8 cellular contexts compared by ENCODE assay signal in the genomic region with DNA sequence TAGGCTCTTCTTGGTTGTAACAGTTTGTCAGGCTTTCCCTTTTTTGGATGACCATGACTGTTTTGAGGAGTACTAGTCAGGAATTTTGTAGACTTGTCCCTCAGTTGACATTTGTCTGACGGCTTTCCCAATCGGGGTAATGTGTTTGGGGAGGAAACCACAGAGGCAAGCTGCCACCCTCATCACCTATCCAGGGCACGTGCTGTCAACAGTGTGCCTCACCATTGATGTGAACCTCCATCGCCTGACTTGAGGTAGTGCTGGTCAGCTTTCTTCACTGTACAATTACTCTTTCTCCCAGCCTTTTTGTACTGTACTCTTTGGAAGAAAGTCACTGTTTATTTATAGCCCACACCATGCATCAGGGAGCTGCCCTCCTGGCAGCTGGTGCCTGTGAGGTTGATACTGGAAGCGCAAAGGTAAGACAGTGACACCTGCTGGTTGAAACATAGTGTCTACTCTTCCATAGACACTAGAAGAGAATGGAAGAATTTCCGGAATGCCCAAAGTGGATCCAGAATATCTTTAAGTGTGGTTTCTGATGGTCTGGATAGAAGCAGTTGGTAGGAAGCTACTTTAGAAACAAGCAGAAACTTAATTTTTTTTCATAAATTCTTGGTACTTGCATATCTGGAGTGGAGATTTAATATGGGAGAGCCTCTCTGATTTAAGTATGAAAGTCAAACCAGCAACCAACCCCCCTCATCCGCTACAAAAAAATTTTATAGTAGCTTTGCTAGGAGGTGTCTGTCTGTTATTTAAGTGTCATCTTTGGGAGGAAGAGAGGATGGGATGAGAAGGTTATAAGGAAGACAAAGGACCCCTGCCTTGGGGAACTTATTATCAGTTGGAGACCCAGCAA.
DNase-seq lines count a peak whose midpoint lies in the region; ATAC-seq and TF ChIP-seq lines count a peak whose summit lies in the region.

No MANE protein-coding gene starts in this region.

- H3K4me2 ChIP-seq in SK-N-SH (no peak overlapping the region), trophoblast cell (ENCODE audit: low read length) (no peak overlapping the region)

- 76% methylated on average over 7 of the region's 7 CpGs for WGBS in SK-N-SH (ENCODE audit: low lambda C conversion rate)
- WGBS in trophoblast cell (ENCODE audit: extremely low coverage, insufficient coverage, insufficient read length): no CpG with 5 or more reads among the region's 7 CpGs

- H3K27ac ChIP-seq in SK-N-SH (ENCODE audit: low read depth in 2 of 2, low read length in 1 of 2): no peak overlapping the region; a peak in 1 of 4 replicates
- no peak overlapping the region for H3K27ac ChIP-seq in trophoblast cell (ENCODE audit: low read depth, low read length)
- H3K27ac ChIP-seq in CD8-positive, alpha-beta memory T cell (ENCODE audit: low read depth, low read length): no peak overlapping the region

- H3K4me3 ChIP-seq in SK-N-SH (ENCODE audit: low read depth in 2 of 2, low read length in 1 of 2) (peak overlapping the region in 1 of 2 experiments; percentile 7; a peak in 1 of 4 replicates), trophoblast cell (ENCODE audit: low read depth, low read length) (no peak overlapping the region)
- H3K4me3 ChIP-seq in CD8-positive, alpha-beta memory T cell (ENCODE audit: low read length): no peak overlapping the region

- TF ChIP-seq RAD21 in SK-N-SH (IDR thresholded peaks at IDR 0.05; ENCODE audit: low read length): peak; percentile 80

- peaks cover 0 to 2% of the 10 kb centered on the region in 2 donors for H3K27me3 Mint-ChIP-seq in CD8-positive, alpha-beta memory T cell

- H3K27me3 ChIP-seq in SK-N-SH (ENCODE audit: insufficient read depth) (no peaks in the 10 kb centered on the region), trophoblast cell (ENCODE audit: insufficient read depth, low read length) (no peaks in the 10 kb centered on the region)
- H3K27me3 ChIP-seq in CD8-positive, alpha-beta memory T cell (ENCODE audit: insufficient read depth, low read length, poor library complexity, severe bottlenecking): no peaks in the 10 kb centered on the region

- POLR2A ChIA-PET in SK-N-SH (lab: Yijun Ruan, JAX): no interaction called here
- POLR2A ChIA-PET in CD8-positive, alpha-beta memory T cell (lab: Charles Lee): no interaction called here

- no peak overlapping the region for H3K4me3 Mint-ChIP-seq in CD8-positive, alpha-beta memory T cell

- H3K18ac ChIP-seq in trophoblast cell (ENCODE audit: low read length): no peak overlapping the region

- peak; percentile 75 for DNase-seq in DMS53 (lab: John Stamatoyannopoulos, UW)
- peak; percentile 47 for DNase-seq in MV-4-11 (lab: John Stamatoyannopoulos, UW)
- peak; percentile 58 for DNase-seq in SK-N-SH
- DNase-seq in fibroblast of the conjunctiva (ENCODE audit: low read depth): peak; percentile 60
- DNase-seq in trophoblast cell: peak; percentile 40 to 80
- no peak for DNase-seq in GOT3 (lab: John Stamatoyannopoulos, UW)
- DNase-seq in CD8-positive, alpha-beta memory T cell: no peak

- H2BK12ac ChIP-seq in trophoblast cell (ENCODE audit: low read length): no peak overlapping the region

- H3K9ac ChIP-seq in SK-N-SH: no peak overlapping the region
- no peak overlapping the region for H3K9ac ChIP-seq in trophoblast cell (ENCODE audit: low read length)

- H3F3A ChIP-seq in SK-N-SH (replicated peaks; ENCODE audit: insufficient read depth): peaks cover 5% of the 10 kb centered on the region

- H3K9me3 ChIP-seq in SK-N-SH (no peaks in the 10 kb centered on the region), trophoblast cell (ENCODE audit: insufficient read depth, low read depth, low read length) (no peaks in the 10 kb centered on the region)
- no peaks in the 10 kb centered on the region for H3K9me3 ChIP-seq in CD8-positive, alpha-beta memory T cell (ENCODE audit: low read length)

- H2AFZ ChIP-seq in SK-N-SH (ENCODE audit: low read depth) (no peak overlapping the region), trophoblast cell (ENCODE audit: insufficient read depth, low read length, poor library complexity) (no peak overlapping the region)

- no peak overlapping the region for H3K4ac ChIP-seq in trophoblast cell (ENCODE audit: low read depth, low read length)

- H4K91ac ChIP-seq in trophoblast cell (ENCODE audit: low read depth, low read length): no peak overlapping the region

- no peak overlapping the region for H2AK5ac ChIP-seq in trophoblast cell (ENCODE audit: low read length)

- peaks cover 4 to 19% (median 8%) of the 10 kb centered on the region in 3 donors for H3K4me1 Mint-ChIP-seq in CD8-positive, alpha-beta memory T cell

- no peaks in the 10 kb centered on the region for H3K9me2 ChIP-seq in SK-N-SH

- H3K79me1 ChIP-seq in trophoblast cell (ENCODE audit: low read length): no peaks in the 10 kb centered on the region

- CTCF ChIA-PET in SK-N-SH (lab: Yijun Ruan, JAX): interaction anchor here (0.6 to 2.2 kb wide), 40 partner anchors 9 to 1057 kb away, joined by 3 to 17 read pairs (median 4); partner anchors contain the start of genes HSDL2, INIP, KIAA1958 and SNX30
- CTCF ChIA-PET in CD8-positive, alpha-beta memory T cell (lab: Charles Lee): interaction anchor here (1.3 to 1.4 kb wide), 2 partner anchors 12 to 102 kb away, joined by 4 read pairs; partner anchors contain the start of gene INIP

- no peak overlapping the region for H3K14ac ChIP-seq in trophoblast cell (ENCODE audit: low read length)

- peaks cover 0 to 2% of the 10 kb centered on the region in 2 experiments; a peak in 1 of 4 replicates for H3K4me1 ChIP-seq in SK-N-SH (ENCODE audit: control insufficient read depth in 1 of 2, insufficient read depth in 2 of 2, low read depth in 1 of 2, low read length in 1 of 2)
- no peaks in the 10 kb centered on the region for H3K4me1 ChIP-seq in trophoblast cell (ENCODE audit: control insufficient read depth in 1 of 2, insufficient read depth in 2 of 2, low read length in 2 of 2)
- no peaks in the 10 kb centered on the region for H3K4me1 ChIP-seq in CD8-positive, alpha-beta memory T cell (ENCODE audit: insufficient read depth, low read length)

- no peak overlapping the region for H2BK120ac ChIP-seq in trophoblast cell (ENCODE audit: insufficient read depth, low read length, poor library complexity)

- no peak overlapping the region for H3K23ac ChIP-seq in trophoblast cell (ENCODE audit: low read length)

- H3K36me3 ChIP-seq in SK-N-SH (replicated peaks in 1 of 2; ENCODE audit: control insufficient read depth in 1 of 2, insufficient read depth in 2 of 2, low read length in 1 of 2): peaks cover 0 to 6% of the 10 kb centered on the region in 2 experiments
- H3K36me3 ChIP-seq in trophoblast cell (ENCODE audit: control insufficient read depth in 1 of 2, insufficient read depth in 2 of 2, low read length in 2 of 2): peaks cover 2 to 4% of the 10 kb centered on the region in 2 experiments
- no peaks in the 10 kb centered on the region for H3K36me3 ChIP-seq in CD8-positive, alpha-beta memory T cell (ENCODE audit: insufficient read depth, low read length)

- no peaks in the 10 kb centered on the region for H3K9me3 Mint-ChIP-seq in CD8-positive, alpha-beta memory T cell

- H4K20me1 ChIP-seq in SK-N-SH (ENCODE audit: insufficient read depth): no peaks in the 10 kb centered on the region

- H3K27ac Mint-ChIP-seq in CD8-positive, alpha-beta memory T cell: peak overlapping the region in 1 of 8 donors; percentile 48

- no peak for TF ChIP-seq EP300 in SK-N-SH (IDR thresholded peaks at IDR 0.05; ENCODE audit: borderline replicate concordance in 1 of 2, low read depth in 1 of 2, low read length in 1 of 2)

- peaks cover 0 to 44% (median 8%) of the 10 kb centered on the region in 3 donors for H3K36me3 Mint-ChIP-seq in CD8-positive, alpha-beta memory T cell

- TF ChIP-seq CTCF in SK-N-SH (IDR thresholded peaks at IDR 0.05): peak; percentile 73

- H3K79me2 ChIP-seq in SK-N-SH (ENCODE audit: insufficient read depth) (no peaks in the 10 kb centered on the region), trophoblast cell (ENCODE audit: control insufficient read depth, insufficient read depth, low read length, poor library complexity) (no peaks in the 10 kb centered on the region)

- ATAC-seq in GM19467 (IDR thresholded peaks at IDR 0.05; ENCODE audit: unreplicated experiment): peak; percentile 55

- H2BK5ac ChIP-seq in trophoblast cell (ENCODE audit: low read depth, low read length, poor library complexity): no peak overlapping the region

- H4K12ac ChIP-seq in trophoblast cell (ENCODE audit: low read depth, low read length): no peak overlapping the region

- H4K8ac ChIP-seq in trophoblast cell (ENCODE audit: low read depth, low read length): no peak overlapping the region

TF ChIP-seq in SK-N-SH, 30 proteins besides CTCF, POLR2A, EP300 and RAD21:
- TF ChIP-seq SMC3 (IDR thresholded peaks at IDR 0.05; ENCODE audit: low read depth, low read length) (peak; percentile 66), TEAD4 (IDR thresholded peaks at IDR 0.05; ENCODE audit: borderline replicate concordance, insufficient read depth) (no peak)

Comparison
In these comparisons a context has a peak if more than half of its experiments do, and no peak if none do; other contexts are left out.
1. DNase-seq: peak in DMS53 (single experiment), MV-4-11 (single experiment), SK-N-SH (single experiment), fibroblast of the conjunctiva (single experiment) and trophoblast cell (2 of 2); none in GOT3 (single experiment) and CD8-positive, alpha-beta memory T cell (0 of 5).